In the genomic region with DNA sequence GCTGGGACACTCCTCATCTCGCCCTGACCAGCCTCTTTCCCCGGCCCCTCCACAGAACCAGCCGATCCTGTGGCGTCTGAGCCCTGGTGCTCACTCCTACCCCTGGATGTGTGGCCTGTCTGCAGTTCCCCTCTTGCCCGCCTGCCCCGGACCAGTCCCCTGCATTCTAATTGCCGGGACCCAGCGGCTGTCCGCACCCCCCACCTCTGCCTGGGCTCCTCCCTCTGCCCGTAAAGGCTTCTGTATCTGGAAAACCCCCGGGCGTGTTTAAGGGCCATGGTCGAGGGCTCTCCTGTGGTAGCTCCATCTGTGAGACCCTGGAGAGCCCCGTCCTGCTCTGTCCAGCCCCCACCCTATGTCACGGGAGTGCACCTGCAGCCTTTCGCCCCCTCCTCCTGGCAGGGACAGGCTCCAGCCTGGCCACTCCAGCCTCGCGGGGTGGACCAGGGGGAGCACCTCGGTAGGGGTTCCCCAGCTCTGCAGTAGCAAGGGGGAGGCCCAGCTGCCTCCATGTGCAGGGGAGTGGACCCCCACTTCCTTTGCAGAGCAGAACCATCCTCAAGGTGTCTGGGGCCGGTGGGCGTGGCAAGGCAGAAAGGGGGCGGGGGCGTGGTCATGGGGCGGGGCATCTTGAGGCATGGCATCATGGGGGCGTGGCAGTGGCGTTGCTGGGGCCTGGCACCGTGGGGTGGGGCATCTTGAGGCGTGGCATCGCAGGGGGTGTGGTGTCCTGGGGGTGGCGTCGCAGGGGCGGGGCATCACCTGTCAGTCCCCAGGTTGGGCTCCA, we compare ENCODE assay signal across 8 cellular contexts.
DNase-seq lines count a peak whose midpoint lies in the region; ATAC-seq, FAIRE-seq and TF ChIP-seq lines count a peak whose summit lies in the region.

No MANE protein-coding gene starts in this region.

- in situ Hi-C loops in GM13977 (cut with MboI; ENCODE audit: low pct_unique_long_range_greater_than_20kb, low sequenced_read_pairs, unreplicated experiment), result no loop called here

- no peaks in the 10 kb centered on the region for H3K9me3 Mint-ChIP-seq in activated CD8-positive, alpha-beta memory T cell treated with anti-CD3 and anti-CD28 coated beads, Interleukin-2, amount 10 ng/mL, durations not matched to agents 7 days and 5 days (ENCODE audit: low read depth)

- H3K4me1 Mint-ChIP-seq in activated CD8-positive, alpha-beta memory T cell treated with anti-CD3 and anti-CD28 coated beads, Interleukin-2, amount 10 ng/mL, durations not matched to agents 7 days and 5 days, result no peaks in the 10 kb centered on the region

- H3K4me3 Mint-ChIP-seq in activated CD8-positive, alpha-beta memory T cell treated with anti-CD3 and anti-CD28 coated beads, Interleukin-2, amount 10 ng/mL, durations not matched to agents 7 days and 5 days, result no peak overlapping the region

- DNase-seq in NCI-H2196 (lab: John Stamatoyannopoulos, UW; ENCODE audit: unreplicated experiment), result peak; percentile 40
- DNase-seq in NCI-H2196 treated with DMSO at 0.1 percent for 48 hours (lab: John Stamatoyannopoulos, UW; ENCODE audit: unreplicated experiment), result no peak
- DNase-seq in H54 (ENCODE audit: insufficient read length, low spot score), result peak; percentile 25
- no peak for DNase-seq in activated CD8-positive, alpha-beta memory T cell treated with anti-CD3 and anti-CD28 coated beads, Interleukin-2, amount 10 ng/mL, durations not matched to agents 7 days and 5 days
- peak; percentile 50 for DNase-seq in sciatic nerve (ENCODE audit: low spot score)
- no peak for DNase-seq in GM13977 (ENCODE audit: low spot score)

- no peaks in the 10 kb centered on the region for H3K27me3 Mint-ChIP-seq in activated CD8-positive, alpha-beta memory T cell treated with anti-CD3 and anti-CD28 coated beads, Interleukin-2, amount 10 ng/mL, durations not matched to agents 7 days and 5 days

- peak; percentile 47 for ATAC-seq in activated CD8-positive, alpha-beta memory T cell treated with anti-CD3 and anti-CD28 coated beads, Interleukin-2, amount 10 ng/mL, durations not matched to agents 7 days and 5 days
- ATAC-seq in sciatic nerve (no peak), HG03159 (IDR thresholded peaks at IDR 0.05; ENCODE audit: unreplicated experiment) (no peak), GM18907 (IDR thresholded peaks at IDR 0.05; ENCODE audit: unreplicated experiment) (no peak)

- TF ChIP-seq CTCF in GM13977 (IDR thresholded peaks at IDR 0.05; ENCODE audit: extremely low read depth, insufficient read depth, missing control alignments), result no peak

- TF ChIP-seq POLR2A in H54 (IDR thresholded peaks at IDR 0.05; ENCODE audit: low read depth, low read length), result no peak

- H3K36me3 Mint-ChIP-seq in activated CD8-positive, alpha-beta memory T cell treated with anti-CD3 and anti-CD28 coated beads, Interleukin-2, amount 10 ng/mL, durations not matched to agents 7 days and 5 days, result no peaks in the 10 kb centered on the region

- FAIRE-seq in H54 (lab: Jason Lieb, UNC), result no peak

- CTCF ChIA-PET in activated CD8-positive, alpha-beta memory T cell treated with anti-CD3 and anti-CD28 coated beads, Interleukin-2, amount 10 ng/mL, durations not matched to agents 7 days and 5 days (lab: Charles Lee), result no interaction called here

- intact Hi-C loops in sciatic nerve (cut with DNase I), result no loop called here

- no peak overlapping the region for H3K27ac Mint-ChIP-seq in activated CD8-positive, alpha-beta memory T cell treated with anti-CD3 and anti-CD28 coated beads, Interleukin-2, amount 10 ng/mL, durations not matched to agents 7 days and 5 days

Comparison
In these comparisons a context has a peak if more than half of its experiments do, and no peak if none do; other contexts are left out.
1. DNase-seq: peak in NCI-H2196 (single experiment), H54 (single experiment) and sciatic nerve (single experiment); none in NCI-H2196 treated with DMSO at 0.1 percent for 48 hours (single experiment), activated CD8-positive, alpha-beta memory T cell treated with anti-CD3 and anti-CD28 coated beads, Interleukin-2, amount 10 ng/mL, durations not matched to agents 7 days and 5 days (single experiment) and GM13977 (single experiment).